Comparison of ENCODE assay signal across 1 cellular context in the genomic region with DNA sequence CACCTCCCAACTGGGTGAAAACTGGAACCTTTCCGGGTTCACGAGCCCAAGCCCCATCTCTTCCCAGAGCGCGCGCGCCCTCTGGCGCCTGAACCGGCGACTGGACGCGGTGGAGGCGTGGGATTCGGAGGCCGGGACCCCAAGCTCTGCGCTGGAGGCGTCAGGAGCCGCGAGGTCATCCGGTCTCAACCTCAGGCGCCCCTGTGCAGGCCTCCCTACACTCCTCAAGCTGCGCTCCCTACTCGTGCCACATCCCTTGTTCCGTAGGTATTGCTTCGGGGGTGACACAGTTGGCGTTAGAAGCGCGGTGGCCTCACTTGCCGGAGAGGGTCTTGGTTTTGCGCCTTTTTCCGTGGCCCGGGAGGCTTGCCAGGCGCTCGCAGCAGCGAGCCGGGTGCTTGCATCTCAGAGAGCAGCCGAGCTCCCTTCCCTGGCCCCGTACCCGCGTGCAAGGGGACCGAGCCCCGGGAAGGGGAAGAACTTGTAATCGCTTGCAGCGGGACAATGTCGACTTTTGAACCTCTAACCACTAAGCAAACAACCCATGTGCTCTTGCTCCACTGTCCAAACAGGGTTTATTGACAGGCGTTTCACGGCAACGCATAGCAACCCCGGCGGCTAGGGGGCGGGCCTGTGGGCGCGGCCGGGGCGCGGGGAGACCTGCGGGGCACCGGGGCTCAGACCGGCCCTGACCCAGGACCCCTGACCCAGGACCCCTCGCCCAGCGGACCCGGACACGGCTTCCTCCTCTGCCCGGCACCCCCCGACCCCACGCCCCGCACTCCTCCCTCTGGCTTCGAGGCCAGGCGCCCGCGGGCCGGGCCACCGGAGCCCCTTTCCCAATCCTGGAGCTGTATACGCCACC.
TF ChIP-seq lines count a peak whose summit lies in the region.

No MANE protein-coding gene starts in this region.

TF ChIP-seq in HepG2, 621 proteins besides CTCF, POLR2A, EP300 and RAD21 (continues in another document):
- TF ChIP-seq ZNF709 (CRISPR knock-in tag; IDR thresholded peaks at IDR 0.05) (no peak), ZFY (CRISPR knock-in tag; IDR thresholded peaks at IDR 0.05) (peak; percentile 66), ZNF510 (CRISPR knock-in tag; IDR thresholded peaks at IDR 0.05; ENCODE audit: low read depth) (no peak), PHF21A (CRISPR knock-in tag; IDR thresholded peaks at IDR 0.05) (peak; percentile 93), SAFB2 (CRISPR knock-in tag; IDR thresholded peaks at IDR 0.05; ENCODE audit: borderline replicate concordance, low read depth) (0 out of 2 replicates have a peak, but pooled peaks have one; percentile 63), ZNF468 (CRISPR knock-in tag; IDR thresholded peaks at IDR 0.05) (0 out of 2 replicates have a peak, but pooled peaks have one; percentile 43), ZNF713 (CRISPR knock-in tag; IDR thresholded peaks at IDR 0.05) (no peak), GABPB1 (CRISPR knock-in tag; IDR thresholded peaks at IDR 0.05) (peak; percentile 70), SP5 (CRISPR knock-in tag; IDR thresholded peaks at IDR 0.05; ENCODE audit: borderline replicate concordance, low read depth) (peak; percentile 93), FOXA3 (CRISPR knock-in tag; IDR thresholded peaks at IDR 0.05) (peak; percentile 98), GABPA (IDR thresholded peaks at IDR 0.05; ENCODE audit: low read depth, low read length) (no peak), GABPA (CRISPR knock-in tag; IDR thresholded peaks at IDR 0.05; ENCODE audit: low read depth) (peak; percentile 32; the same call in 1 of the 2 replicates), ELF3 (CRISPR knock-in tag; IDR thresholded peaks at IDR 0.05) (peak; percentile 68), ZNF383 (CRISPR knock-in tag; IDR thresholded peaks at IDR 0.05; ENCODE audit: borderline replicate concordance) (0 out of 2 replicates have a peak, but pooled peaks have one; percentile 33), ZNF7 (CRISPR knock-in tag; IDR thresholded peaks at IDR 0.05) (peak; percentile 84), DMAP1 (CRISPR knock-in tag; IDR thresholded peaks at IDR 0.05) (peak; percentile 54), HNRNPL (IDR thresholded peaks at IDR 0.05; ENCODE audit: low read depth, low read length) (peak; percentile 68; the same call in 1 of the 2 replicates), HOXA3 (CRISPR knock-in tag; IDR thresholded peaks at IDR 0.05) (peak; percentile 81; the same call in 1 of the 2 replicates), ZFP82 (CRISPR knock-in tag; IDR thresholded peaks at IDR 0.05; ENCODE audit: borderline replicate concordance) (no peak), ZNF563 (CRISPR knock-in tag; IDR thresholded peaks at IDR 0.05) (peak; percentile 44; the same call in 1 of the 2 replicates), ZNF703 (CRISPR knock-in tag; IDR thresholded peaks at IDR 0.05; ENCODE audit: borderline replicate concordance) (peak; percentile 53; the same call in 1 of the 2 replicates), NR2C2 (CRISPR knock-in tag; IDR thresholded peaks at IDR 0.05; ENCODE audit: borderline replicate concordance) (peak; percentile 68), NR0B2 (CRISPR knock-in tag; IDR thresholded peaks at IDR 0.05) (peak; percentile 64), SRSF4 (IDR thresholded peaks at IDR 0.05; ENCODE audit: low read depth, low read length, poor library complexity, severe bottlenecking) (no peak), SALL1 (CRISPR knock-in tag; IDR thresholded peaks at IDR 0.05) (peak; percentile 94), RBFOX2 (IDR thresholded peaks at IDR 0.05; ENCODE audit: low read depth, low read length) (peak; percentile 61), ZNF3 (CRISPR knock-in tag; IDR thresholded peaks at IDR 0.05) (no peak), HIVEP1 (CRISPR knock-in tag; IDR thresholded peaks at IDR 0.05) (peak; percentile 80; the same call in 1 of the 2 replicates), PPARG (CRISPR knock-in tag; conservative IDR thresholded peaks at IDR 0.05) (0 out of 2 replicates have a peak, but pooled peaks have one; percentile 23), ZNF121 (CRISPR knock-in tag; IDR thresholded peaks at IDR 0.05) (peak; percentile 39), ZNF724P (CRISPR knock-in tag; IDR thresholded peaks at IDR 0.05; ENCODE audit: borderline replicate concordance) (peak; percentile 81; the same call in 1 of the 2 replicates), MNT (IDR thresholded peaks at IDR 0.05) (0 out of 2 replicates have a peak, but pooled peaks have one; percentile 16), HMG20B (CRISPR knock-in tag; conservative IDR thresholded peaks at IDR 0.05) (peak; percentile 86), ZFX (CRISPR knock-in tag; IDR thresholded peaks at IDR 0.05; ENCODE audit: low read depth) (peak; percentile 80), CREM (IDR thresholded peaks at IDR 0.05) (peak; percentile 35; the same call in 1 of the 2 replicates), CREM (CRISPR knock-in tag; IDR thresholded peaks at IDR 0.05) (no peak), ZBTB7B (CRISPR knock-in tag; IDR thresholded peaks at IDR 0.05) (peak; percentile 90), XBP1 (CRISPR knock-in tag; IDR thresholded peaks at IDR 0.05) (no peak), ZNF124 (CRISPR knock-in tag; IDR thresholded peaks at IDR 0.05) (peak; percentile 66), LCORL (IDR thresholded peaks at IDR 0.05) (no peak), LCORL (CRISPR knock-in tag; IDR thresholded peaks at IDR 0.05) (peak; percentile 96), PAX8 (CRISPR knock-in tag; IDR thresholded peaks at IDR 0.05; ENCODE audit: borderline replicate concordance) (no peak), TAF1 (CRISPR knock-in tag; IDR thresholded peaks at IDR 0.05) (peak; percentile 42; the same call in 1 of the 2 replicates), CBFB (CRISPR knock-in tag; IDR thresholded peaks at IDR 0.05) (peak; percentile 99), ZBTB25 (CRISPR knock-in tag; IDR thresholded peaks at IDR 0.05) (peak; percentile 92), ZFP91 (CRISPR knock-in tag; IDR thresholded peaks at IDR 0.05; ENCODE audit: borderline replicate concordance) (peak; percentile 80; the same call in 1 of the 2 replicates), KLF11 (CRISPR knock-in tag; IDR thresholded peaks at IDR 0.05) (no peak)
- TF ChIP-seq, protein P1, sequence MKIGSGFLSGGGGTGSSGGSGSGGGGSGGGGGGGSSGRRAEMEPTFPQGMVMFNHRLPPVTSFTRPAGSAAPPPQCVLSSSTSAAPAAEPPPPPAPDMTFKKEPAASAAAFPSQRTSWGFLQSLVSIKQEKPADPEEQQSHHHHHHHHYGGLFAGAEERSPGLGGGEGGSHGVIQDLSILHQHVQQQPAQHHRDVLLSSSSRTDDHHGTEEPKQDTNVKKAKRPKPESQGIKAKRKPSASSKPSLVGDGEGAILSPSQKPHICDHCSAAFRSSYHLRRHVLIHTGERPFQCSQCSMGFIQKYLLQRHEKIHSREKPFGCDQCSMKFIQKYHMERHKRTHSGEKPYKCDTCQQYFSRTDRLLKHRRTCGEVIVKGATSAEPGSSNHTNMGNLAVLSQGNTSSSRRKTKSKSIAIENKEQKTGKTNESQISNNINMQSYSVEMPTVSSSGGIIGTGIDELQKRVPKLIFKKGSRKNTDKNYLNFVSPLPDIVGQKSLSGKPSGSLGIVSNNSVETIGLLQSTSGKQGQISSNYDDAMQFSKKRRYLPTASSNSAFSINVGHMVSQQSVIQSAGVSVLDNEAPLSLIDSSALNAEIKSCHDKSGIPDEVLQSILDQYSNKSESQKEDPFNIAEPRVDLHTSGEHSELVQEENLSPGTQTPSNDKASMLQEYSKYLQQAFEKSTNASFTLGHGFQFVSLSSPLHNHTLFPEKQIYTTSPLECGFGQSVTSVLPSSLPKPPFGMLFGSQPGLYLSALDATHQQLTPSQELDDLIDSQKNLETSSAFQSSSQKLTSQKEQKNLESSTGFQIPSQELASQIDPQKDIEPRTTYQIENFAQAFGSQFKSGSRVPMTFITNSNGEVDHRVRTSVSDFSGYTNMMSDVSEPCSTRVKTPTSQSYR (CRISPR knock-in tag; IDR thresholded peaks at IDR 0.05; ENCODE audit: borderline replicate concordance), result peak; percentile 65; the same call in 1 of the 2 replicates
- TF ChIP-seq, protein P2, sequence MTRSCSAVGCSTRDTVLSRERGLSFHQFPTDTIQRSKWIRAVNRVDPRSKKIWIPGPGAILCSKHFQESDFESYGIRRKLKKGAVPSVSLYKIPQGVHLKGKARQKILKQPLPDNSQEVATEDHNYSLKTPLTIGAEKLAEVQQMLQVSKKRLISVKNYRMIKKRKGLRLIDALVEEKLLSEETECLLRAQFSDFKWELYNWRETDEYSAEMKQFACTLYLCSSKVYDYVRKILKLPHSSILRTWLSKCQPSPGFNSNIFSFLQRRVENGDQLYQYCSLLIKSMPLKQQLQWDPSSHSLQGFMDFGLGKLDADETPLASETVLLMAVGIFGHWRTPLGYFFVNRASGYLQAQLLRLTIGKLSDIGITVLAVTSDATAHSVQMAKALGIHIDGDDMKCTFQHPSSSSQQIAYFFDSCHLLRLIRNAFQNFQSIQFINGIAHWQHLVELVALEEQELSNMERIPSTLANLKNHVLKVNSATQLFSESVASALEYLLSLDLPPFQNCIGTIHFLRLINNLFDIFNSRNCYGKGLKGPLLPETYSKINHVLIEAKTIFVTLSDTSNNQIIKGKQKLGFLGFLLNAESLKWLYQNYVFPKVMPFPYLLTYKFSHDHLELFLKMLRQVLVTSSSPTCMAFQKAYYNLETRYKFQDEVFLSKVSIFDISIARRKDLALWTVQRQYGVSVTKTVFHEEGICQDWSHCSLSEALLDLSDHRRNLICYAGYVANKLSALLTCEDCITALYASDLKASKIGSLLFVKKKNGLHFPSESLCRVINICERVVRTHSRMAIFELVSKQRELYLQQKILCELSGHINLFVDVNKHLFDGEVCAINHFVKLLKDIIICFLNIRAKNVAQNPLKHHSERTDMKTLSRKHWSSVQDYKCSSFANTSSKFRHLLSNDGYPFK (CRISPR knock-in tag; IDR thresholded peaks at IDR 0.05; ENCODE audit: borderline replicate concordance), result 0 out of 2 replicates have a peak, but pooled peaks have one; percentile 60
- TF ChIP-seq, protein P3, sequence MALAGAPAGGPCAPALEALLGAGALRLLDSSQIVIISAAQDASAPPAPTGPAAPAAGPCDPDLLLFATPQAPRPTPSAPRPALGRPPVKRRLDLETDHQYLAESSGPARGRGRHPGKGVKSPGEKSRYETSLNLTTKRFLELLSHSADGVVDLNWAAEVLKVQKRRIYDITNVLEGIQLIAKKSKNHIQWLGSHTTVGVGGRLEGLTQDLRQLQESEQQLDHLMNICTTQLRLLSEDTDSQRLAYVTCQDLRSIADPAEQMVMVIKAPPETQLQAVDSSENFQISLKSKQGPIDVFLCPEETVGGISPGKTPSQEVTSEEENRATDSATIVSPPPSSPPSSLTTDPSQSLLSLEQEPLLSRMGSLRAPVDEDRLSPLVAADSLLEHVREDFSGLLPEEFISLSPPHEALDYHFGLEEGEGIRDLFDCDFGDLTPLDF (CRISPR knock-in tag; IDR thresholded peaks at IDR 0.05), result peak; percentile 66
- TF ChIP-seq, protein P4, sequence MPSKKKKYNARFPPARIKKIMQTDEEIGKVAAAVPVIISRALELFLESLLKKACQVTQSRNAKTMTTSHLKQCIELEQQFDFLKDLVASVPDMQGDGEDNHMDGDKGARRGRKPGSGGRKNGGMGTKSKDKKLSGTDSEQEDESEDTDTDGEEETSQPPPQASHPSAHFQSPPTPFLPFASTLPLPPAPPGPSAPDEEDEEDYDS (CRISPR knock-in tag; IDR thresholded peaks at IDR 0.05), result peak; percentile 63; the same call in 1 of the 2 replicates
- TF ChIP-seq, protein P5, sequence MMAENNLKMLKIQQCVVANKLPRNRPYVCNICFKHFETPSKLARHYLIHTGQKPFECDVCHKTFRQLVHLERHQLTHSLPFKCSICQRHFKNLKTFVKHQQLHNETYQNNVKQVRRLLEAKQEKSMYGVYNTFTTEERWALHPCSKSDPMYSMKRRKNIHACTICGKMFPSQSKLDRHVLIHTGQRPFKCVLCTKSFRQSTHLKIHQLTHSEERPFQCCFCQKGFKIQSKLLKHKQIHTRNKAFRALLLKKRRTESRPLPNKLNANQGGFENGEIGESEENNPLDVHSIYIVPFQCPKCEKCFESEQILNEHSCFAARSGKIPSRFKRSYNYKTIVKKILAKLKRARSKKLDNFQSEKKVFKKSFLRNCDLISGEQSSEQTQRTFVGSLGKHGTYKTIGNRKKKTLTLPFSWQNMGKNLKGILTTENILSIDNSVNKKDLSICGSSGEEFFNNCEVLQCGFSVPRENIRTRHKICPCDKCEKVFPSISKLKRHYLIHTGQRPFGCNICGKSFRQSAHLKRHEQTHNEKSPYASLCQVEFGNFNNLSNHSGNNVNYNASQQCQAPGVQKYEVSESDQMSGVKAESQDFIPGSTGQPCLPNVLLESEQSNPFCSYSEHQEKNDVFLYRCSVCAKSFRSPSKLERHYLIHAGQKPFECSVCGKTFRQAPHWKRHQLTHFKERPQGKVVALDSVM (CRISPR knock-in tag; IDR thresholded peaks at IDR 0.05), result peak; percentile 92
